8 cellular contexts compared by ENCODE assay signal in genomic region chr12:116818948-116819832, GRCh38.
DNase-seq lines count a peak whose midpoint lies in the region; ATAC-seq and TF ChIP-seq lines count a peak whose summit lies in the region.

No MANE protein-coding gene starts in this region.

- H3K27ac ChIP-seq in SK-N-MC (peak overlapping the region; percentile 65), osteoblast (ENCODE audit: low read depth, low read length) (peak overlapping the region; percentile 92), thoracic aorta (peak overlapping the region; percentile 95 to 99)

- peak overlapping the region; percentile 97 for H3K4me3 Mint-ChIP-seq in glutamatergic neuron (ENCODE audit: unreplicated experiment)

- H3K36me3 ChIP-seq in SK-N-MC (ENCODE audit: insufficient read depth, low read length) (no peaks in the 10 kb centered on the region), osteoblast (ENCODE audit: insufficient read depth, low read length) (no peaks in the 10 kb centered on the region), thoracic aorta (no peaks in the 10 kb centered on the region)

- H3K9me3 ChIP-seq in SK-N-MC (ENCODE audit: low read depth, low read length): no peaks in the 10 kb centered on the region
- no peaks in the 10 kb centered on the region for H3K9me3 ChIP-seq in osteoblast (ENCODE audit: low read depth, low read length)
- H3K9me3 ChIP-seq in thoracic aorta: no peaks in the 10 kb centered on the region

- peak overlapping the region; percentile 98 for H2AFZ ChIP-seq in osteoblast (ENCODE audit: low read length)

- peaks cover 13% of the 10 kb centered on the region for H3K4me1 Mint-ChIP-seq in glutamatergic neuron (ENCODE audit: low read depth, unreplicated experiment)

- H3K36me3 Mint-ChIP-seq in activated naive CD4-positive, alpha-beta T cell treated with anti-CD3 and anti-CD28 coated beads, Interleukin-2, amount 50 U/mL, for 72 hours: peaks cover 0 to 6% of the 10 kb centered on the region in 2 donors
- no peaks in the 10 kb centered on the region for H3K36me3 Mint-ChIP-seq in glutamatergic neuron (ENCODE audit: unreplicated experiment)

- ATAC-seq in activated naive CD4-positive, alpha-beta T cell treated with anti-CD3 and anti-CD28 coated beads, Interleukin-2, amount 50 U/mL, for 72 hours: peak; percentile 94 to 97
- ATAC-seq in thoracic aorta (ENCODE audit: insufficient number of reproducible peaks, low FRiP score, low read depth): peak; percentile 94

- no peaks in the 10 kb centered on the region for H3K79me2 ChIP-seq in osteoblast (ENCODE audit: insufficient read depth, low read length)

- DNase-seq in GM04504 (ENCODE audit: low read depth): peak; percentile 88
- peak; percentile 33 for DNase-seq in HFF-Myc (ENCODE audit: extremely low read depth, low read depth)
- DNase-seq in NAMALWA (ENCODE audit: low spot score): peak; percentile 92
- DNase-seq in SK-N-MC (ENCODE audit: low read depth, low spot score): no peak
- peak; percentile 90 to 92 for DNase-seq in activated naive CD4-positive, alpha-beta T cell treated with anti-CD3 and anti-CD28 coated beads, Interleukin-2, amount 50 U/mL, for 72 hours (ENCODE audit: low spot score in 2 of 2)
- DNase-seq in glutamatergic neuron: peak; percentile 95
- peak; percentile 100 for DNase-seq in osteoblast (ENCODE audit: insufficient read length, low spot score, missing footprints)
- peak; percentile 70 for DNase-seq in thoracic aorta (ENCODE audit: low spot score)

- peaks cover 10% of the 10 kb centered on the region for H3K4me1 ChIP-seq in osteoblast (ENCODE audit: insufficient read depth, low read length)
- peaks cover 6 to 8% of the 10 kb centered on the region in 2 donors for H3K4me1 ChIP-seq in thoracic aorta (ENCODE audit: control insufficient read depth in 1 of 2, low read depth in 2 of 2)

- H3K9ac ChIP-seq in SK-N-MC (ENCODE audit: insufficient read length): peak overlapping the region; percentile 93

- H3K27ac Mint-ChIP-seq in activated naive CD4-positive, alpha-beta T cell treated with anti-CD3 and anti-CD28 coated beads, Interleukin-2, amount 50 U/mL, for 72 hours: peak overlapping the region; percentile 97 to 98
- peak overlapping the region; percentile 100 for H3K27ac Mint-ChIP-seq in glutamatergic neuron (ENCODE audit: unreplicated experiment)

- peak overlapping the region; percentile 100 for H3K4me2 ChIP-seq in osteoblast (ENCODE audit: insufficient read depth, low read length)

- H4K20me1 ChIP-seq in osteoblast (ENCODE audit: insufficient read depth, low read length): no peaks in the 10 kb centered on the region

- no peaks in the 10 kb centered on the region for H3K9me3 Mint-ChIP-seq in activated naive CD4-positive, alpha-beta T cell treated with anti-CD3 and anti-CD28 coated beads, Interleukin-2, amount 50 U/mL, for 72 hours
- peaks cover 10% of the 10 kb centered on the region for H3K9me3 Mint-ChIP-seq in glutamatergic neuron (ENCODE audit: unreplicated experiment)

- TF ChIP-seq CTCF in HFF-Myc (IDR thresholded peaks at IDR 0.05; ENCODE audit: low read depth, low read length, missing control alignments): no peak
- TF ChIP-seq CTCF in glutamatergic neuron (IDR thresholded peaks at IDR 0.05; ENCODE audit: partially characterized antibody, unreplicated experiment): no peak
- no peak for TF ChIP-seq CTCF in osteoblast (IDR thresholded peaks at IDR 0.05; ENCODE audit: extremely low read depth, low read depth, low read length)
- TF ChIP-seq CTCF in thoracic aorta (IDR thresholded peaks at IDR 0.05): no peak

- H3K27me3 Mint-ChIP-seq in glutamatergic neuron (ENCODE audit: unreplicated experiment): peaks cover 4% of the 10 kb centered on the region

- H3K4me3 ChIP-seq in HFF-Myc (replicated peaks; ENCODE audit: low read depth, low read length): peak overlapping the region; percentile 60
- H3K4me3 ChIP-seq in SK-N-MC: peak overlapping the region; percentile 92
- peak overlapping the region; percentile 90 for H3K4me3 ChIP-seq in osteoblast (ENCODE audit: insufficient read depth, low read length)
- peak overlapping the region; percentile 99 for H3K4me3 ChIP-seq in thoracic aorta

- no peaks in the 10 kb centered on the region for H3K27me3 ChIP-seq in osteoblast (ENCODE audit: insufficient read depth, low read length)
- H3K27me3 ChIP-seq in thoracic aorta (replicated peaks; ENCODE audit: insufficient read depth): no peaks in the 10 kb centered on the region
